8 cellular contexts compared by ENCODE assay signal in the genomic region with DNA sequence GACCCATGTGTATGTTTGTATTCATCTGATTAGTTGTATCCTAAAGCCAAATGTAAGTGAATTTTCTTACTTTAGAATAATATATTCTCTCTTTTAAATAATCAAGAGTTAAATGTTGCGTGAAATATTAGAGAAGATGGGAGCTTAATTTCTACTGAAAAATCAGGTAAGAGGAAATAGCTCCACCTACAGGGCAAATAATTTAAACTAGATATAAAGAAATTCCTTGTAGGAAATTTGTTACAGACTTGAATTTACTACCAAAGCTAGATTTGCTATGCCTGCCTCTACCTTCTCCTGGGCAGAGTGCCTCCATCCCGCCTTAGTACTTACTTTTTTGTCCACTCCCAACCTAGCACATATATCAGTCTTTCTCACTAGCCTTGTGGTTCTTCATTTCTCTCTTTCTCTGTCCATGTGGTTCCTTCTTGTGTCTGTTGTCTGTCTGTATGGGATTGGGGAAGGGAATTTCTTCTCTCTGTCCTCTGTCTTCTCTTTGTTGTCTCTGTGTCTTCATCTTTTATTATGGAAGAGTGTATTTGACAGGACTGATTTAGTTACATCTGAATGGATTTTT. TPM values are rescaled to one million over a fixed set of nuclear protein-coding genes. Genes with fewer than 3 reads are reported as not detected.
DNase-seq lines count a peak whose midpoint lies in the region; ATAC-seq and TF ChIP-seq lines count a peak whose summit lies in the region.

No MANE protein-coding gene starts in this region.

- no peaks in the 10 kb centered on the region for H3K36me3 ChIP-seq in gastroesophageal sphincter
- no peaks in the 10 kb centered on the region for H3K36me3 ChIP-seq in thoracic aorta

- no peak for TF ChIP-seq EP300 in gastroesophageal sphincter (IDR thresholded peaks at IDR 0.05)

- TF ChIP-seq CTCF in gastroesophageal sphincter (IDR thresholded peaks at IDR 0.05) (peak; percentile 56 to 63 (median 63)), thoracic aorta (IDR thresholded peaks at IDR 0.05) (peak; percentile 56)

- H3K4me1 ChIP-seq in gastroesophageal sphincter (peaks cover 0 to 34% (median 0%) of the 10 kb centered on the region in 3 donors), thoracic aorta (ENCODE audit: control insufficient read depth in 1 of 2, low read depth in 2 of 2) (no peaks in the 10 kb centered on the region)

- WGBS in gastroesophageal sphincter (ENCODE audit: low coverage in 1 of 2), 2 donors: 21 to 27% methylated on average over 2 of the region's 2 CpGs

- DNase-seq in DMS79 (lab: John Stamatoyannopoulos, UW) (peak; percentile 21), LoVo (ENCODE audit: low spot score) (peak; percentile 38), thoracic aorta (ENCODE audit: low spot score) (no peak)

- H3K9me3 ChIP-seq in gastroesophageal sphincter: no peaks in the 10 kb centered on the region
- H3K9me3 ChIP-seq in thoracic aorta: no peaks in the 10 kb centered on the region

- H3K27me3 ChIP-seq in gastroesophageal sphincter: no peaks in the 10 kb centered on the region
- no peaks in the 10 kb centered on the region for H3K27me3 ChIP-seq in thoracic aorta (replicated peaks; ENCODE audit: insufficient read depth)

- ATAC-seq in SK-N-SH treated with all-trans-retinoic acid at 6 μM for 48 hours (peak; percentile 63; the same call in 1 of the 3 replicates), gastroesophageal sphincter (no peak), thoracic aorta (ENCODE audit: insufficient number of reproducible peaks, low FRiP score, low read depth) (no peak), HG03378 (IDR thresholded peaks at IDR 0.05; ENCODE audit: unreplicated experiment) (no peak), GM18502 (IDR thresholded peaks at IDR 0.05; ENCODE audit: poor library complexity, unreplicated experiment) (no peak), GM19324 (IDR thresholded peaks at IDR 0.05; ENCODE audit: low FRiP score, unreplicated experiment) (no peak)

- TF ChIP-seq POLR2A in gastroesophageal sphincter (IDR thresholded peaks at IDR 0.05): no peak

- H3K4me3 ChIP-seq in gastroesophageal sphincter (no peak overlapping the region), thoracic aorta (no peak overlapping the region)

- H3K27ac ChIP-seq in gastroesophageal sphincter (no peak overlapping the region), thoracic aorta (no peak overlapping the region)

TF ChIP-seq in SK-N-SH treated with all-trans-retinoic acid at 6 μM for 48 hours, 23 proteins besides CTCF, POLR2A, EP300 and RAD21:
- TF ChIP-seq TCF4 (CRISPR knock-in tag; IDR thresholded peaks at IDR 0.05; ENCODE audit: borderline replicate concordance) (no peak), ZNF565 (CRISPR knock-in tag; conservative IDR thresholded peaks at IDR 0.05; ENCODE audit: low read depth) (no peak), ISL1 (CRISPR knock-in tag; IDR thresholded peaks at IDR 0.05) (no peak), ESRRG (CRISPR knock-in tag; IDR thresholded peaks at IDR 0.05) (no peak)
- TF ChIP-seq, protein P1, sequence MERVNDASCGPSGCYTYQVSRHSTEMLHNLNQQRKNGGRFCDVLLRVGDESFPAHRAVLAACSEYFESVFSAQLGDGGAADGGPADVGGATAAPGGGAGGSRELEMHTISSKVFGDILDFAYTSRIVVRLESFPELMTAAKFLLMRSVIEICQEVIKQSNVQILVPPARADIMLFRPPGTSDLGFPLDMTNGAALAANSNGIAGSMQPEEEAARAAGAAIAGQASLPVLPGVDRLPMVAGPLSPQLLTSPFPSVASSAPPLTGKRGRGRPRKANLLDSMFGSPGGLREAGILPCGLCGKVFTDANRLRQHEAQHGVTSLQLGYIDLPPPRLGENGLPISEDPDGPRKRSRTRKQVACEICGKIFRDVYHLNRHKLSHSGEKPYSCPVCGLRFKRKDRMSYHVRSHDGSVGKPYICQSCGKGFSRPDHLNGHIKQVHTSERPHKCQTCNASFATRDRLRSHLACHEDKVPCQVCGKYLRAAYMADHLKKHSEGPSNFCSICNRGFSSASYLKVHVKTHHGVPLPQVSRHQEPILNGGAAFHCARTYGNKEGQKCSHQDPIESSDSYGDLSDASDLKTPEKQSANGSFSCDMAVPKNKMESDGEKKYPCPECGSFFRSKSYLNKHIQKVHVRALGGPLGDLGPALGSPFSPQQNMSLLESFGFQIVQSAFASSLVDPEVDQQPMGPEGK (CRISPR knock-in tag; IDR thresholded peaks at IDR 0.05; ENCODE audit: borderline replicate concordance): no peak

RNA-seq across cellular contexts. Expression of a gene that starts 44.7 kb away (rescaled TPM):
- total RNA-seq in gastroesophageal sphincter (10 to 100 TPM; 18.5 to 52.9 (median 36.8) TPM), thoracic aorta (10 to 100 TPM; 16.9 to 20.1 TPM)
